ENCODE assay signal across 24 cellular contexts in the genomic region with DNA sequence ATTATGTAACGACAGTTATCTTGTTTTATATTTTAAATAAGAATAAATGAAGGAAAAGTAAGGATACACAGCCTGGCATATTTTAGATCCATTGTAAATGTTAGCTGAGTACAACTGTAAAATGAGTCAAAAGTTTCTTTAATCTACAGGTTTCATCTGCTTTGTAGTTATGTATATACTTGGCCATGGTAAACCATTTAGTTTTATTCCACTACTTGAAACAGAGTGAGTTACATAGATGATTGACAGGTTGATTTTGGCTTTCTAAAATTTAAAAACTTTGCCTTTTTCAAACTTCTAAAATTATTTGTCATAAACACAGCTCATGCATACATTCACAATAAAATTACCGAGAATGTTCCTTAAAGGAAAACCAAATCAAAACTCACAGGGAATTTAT.
"Had no signal": no experiment of that assay in that cellular context is flagged by ENCODE, and none has a peak within 500 bp of the region (broad histone marks: within the 10 kb centered on the region; RNA-seq: fewer than 3 reads in every experiment).

No MANE protein-coding gene starts in this region.

- H3K4me3 ChIP-seq: colonic mucosa, coronary artery, dorsolateral prefrontal cortex, esophagus muscularis mucosa, esophagus squamous epithelium, gastrocnemius medialis, gastroesophageal sphincter, heart left ventricle, heart right ventricle had no signal

- H3K9me3 ChIP-seq: colonic mucosa, esophagus muscularis mucosa, esophagus squamous epithelium, gastrocnemius medialis, gastroesophageal sphincter, heart left ventricle, heart right ventricle had no signal

- ATAC-seq: effector memory CD8-positive, alpha-beta T cell; esophagus mucosa; foreskin keratinocyte; gastrocnemius medialis; gastroesophageal sphincter; heart left ventricle; heart right ventricle had no signal

- H3K36me3 ChIP-seq: colonic mucosa, esophagus muscularis mucosa, esophagus squamous epithelium, gastrocnemius medialis, gastroesophageal sphincter, heart left ventricle, heart right ventricle had no signal

- H3K27ac ChIP-seq: colonic mucosa, coronary artery, dorsolateral prefrontal cortex, epithelial cell of prostate, esophagus muscularis mucosa, esophagus squamous epithelium, foreskin keratinocyte, gastrocnemius medialis, gastroesophageal sphincter, heart left ventricle, heart right ventricle had no signal

- DNase-seq: colonic mucosa; cortex of kidney; dermis blood vessel endothelial cell; dorsolateral prefrontal cortex; effector CD4-positive, alpha-beta T cell; effector CD8-positive, alpha-beta T cell; effector memory CD4-positive, alpha-beta T cell; effector memory CD8-positive, alpha-beta T cell; endodermal cell; erythroblast; esophagus squamous epithelium; foreskin fibroblast; foreskin keratinocyte; foreskin melanocyte; gastrocnemius medialis; glutamatergic neuron; head of caudate nucleus; heart left ventricle; heart right ventricle had no signal

- H3K27me3 ChIP-seq: colonic mucosa, dorsolateral prefrontal cortex, esophagus muscularis mucosa, esophagus squamous epithelium, foreskin keratinocyte, gastrocnemius medialis, gastroesophageal sphincter, heart left ventricle, heart right ventricle had no signal

- H3K4me1 ChIP-seq: colonic mucosa, esophagus muscularis mucosa, esophagus squamous epithelium, foreskin keratinocyte, gastrocnemius medialis, gastroesophageal sphincter, heart left ventricle, heart right ventricle had no signal
